Comparison of ENCODE assay signal across 23 cellular contexts in the genomic region with DNA sequence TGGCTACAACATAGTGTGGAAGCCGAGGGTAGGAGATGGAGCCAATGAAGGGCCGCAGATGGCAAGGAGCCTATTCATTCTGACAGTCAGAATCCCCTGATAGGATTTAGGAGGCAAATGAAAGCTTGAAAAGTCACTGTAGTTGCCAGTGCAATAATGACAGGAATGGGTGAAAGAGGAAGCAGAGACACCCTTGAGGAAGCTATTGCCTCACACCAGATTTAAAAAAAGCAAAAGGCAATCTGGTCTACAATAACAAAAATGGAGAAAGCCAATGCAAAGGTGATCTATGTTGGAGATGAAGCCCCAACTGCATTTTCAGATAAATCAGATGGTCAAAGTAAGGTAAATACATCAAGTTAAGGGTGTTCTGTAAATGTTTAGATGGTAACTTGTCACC.
"Had no signal": no experiment of that assay in that cellular context is flagged by ENCODE, and none has a peak within 500 bp of the region (broad histone marks: within the 10 kb centered on the region; RNA-seq: fewer than 3 reads in every experiment).

No MANE protein-coding gene starts in this region.

- DNase-seq: activated B cell treated with CpG ODN at 0.5 μM for 24 hours; activated CD4-positive, alpha-beta T cell treated with anti-CD3 and anti-CD28 coated beads for 1 hour; activated CD4-positive, alpha-beta T cell treated with anti-CD3 and anti-CD28 coated beads, Interleukin-2, amount 10 ng/mL, durations not matched to agents 24 days and 14 days; activated CD4-positive, alpha-beta T cell treated with anti-CD3 and anti-CD28 coated beads, Interleukin-2, amount 50 U/mL, for 48 hours; activated CD8-positive, alpha-beta memory T cell treated with anti-CD3 and anti-CD28 coated beads, Interleukin-2, amount 10 ng/mL, durations not matched to agents 7 days and 5 days; activated effector memory CD4-positive, alpha-beta T cell treated with anti-CD3 and anti-CD28 coated beads, Interleukin-2, amount 50 U/mL, for 16 hours; activated naive CD4-positive, alpha-beta T cell treated with Interleukin-2 at 50 U/mL for 16 hours; activated naive CD8-positive, alpha-beta T cell treated with anti-CD3 and anti-CD28 coated beads, Interleukin-2, amount 50 U/mL, for 24 hours; activated T-cell treated with anti-CD3 and anti-CD28 coated beads, Interleukin-2, amount 50 U/mL, for 24 hours; amygdala; Karpas-422; NCI-H1105 treated with DMSO at 0.1 percent for 48 hours; NCI-H1436 treated with DMSO at 0.1 percent for 48 hours; NCI-H187; NCI-H2081 treated with DMSO at 0.1 percent for 48 hours; NCI-H2227 treated with DMSO at 0.1 percent for 48 hours; NCI-H446 treated with DMSO at 0.1 percent for 48 hours; NCI-H526; NCI-H774; SJCRH30; SK-N-SH; T-helper 17 cell; T-helper 9 cell had no signal
